ENCODE assay signal across 20 cellular contexts in genomic region chr5:29896651-29897050, GRCh38.
DNase-seq lines count a peak whose midpoint lies in the region; ATAC-seq, FAIRE-seq and TF ChIP-seq lines count a peak whose summit lies in the region.
"Had no signal": no experiment of that assay in that cellular context is flagged by ENCODE, and none has a peak within 500 bp of the region (broad histone marks: within the 10 kb centered on the region; RNA-seq: fewer than 3 reads in every experiment).

No MANE protein-coding gene starts in this region.

- CTCF ChIA-PET in A549 (lab: Yijun Ruan, JAX): no interaction called here

- no peak overlapping the region for H3K4me2 ChIP-seq in A549

- in situ Hi-C loops in SK-MEL-5 (cut with HindIII; ENCODE audit: low pct_unique_long_range_greater_than_20kb, low sequenced_read_pairs): no loop called here

- TF ChIP-seq CTCF in A549 (IDR thresholded peaks at IDR 0.05) (no peak), NB4 (IDR thresholded peaks at IDR 0.05; ENCODE audit: low read depth, low read length) (no peak), Peyer's patch (IDR thresholded peaks at IDR 0.05) (no peak), spleen (IDR thresholded peaks at IDR 0.05 in 8 of 11, conservative IDR thresholded peaks at IDR 0.05 in 3 of 11) (no peak)

- intact Hi-C loops in spleen (cut with DNase I; ENCODE audit: low total_unique reads): no loop called here

- POLR2A ChIA-PET in A549 (lab: Yijun Ruan, JAX): no interaction called here

- H3K9me3 ChIP-seq in A549 (no peaks in the 10 kb centered on the region), Peyer's patch (no peaks in the 10 kb centered on the region), spleen (peaks cover 0 to 8% (median 4%) of the 10 kb centered on the region in 8 donors)
- H3K9me3 ChIP-seq: MG63, SJSA1 had no signal

- H3K27ac ChIP-seq in A549 (no peak overlapping the region), Peyer's patch (no peak overlapping the region), spleen (no peak overlapping the region)
- H3K27ac ChIP-seq: SJSA1 had no signal

- ATAC-seq in A549: no peak
- ATAC-seq: T-cell had no signal

- H3K4me1 ChIP-seq in A549 (no peaks in the 10 kb centered on the region), Peyer's patch (no peaks in the 10 kb centered on the region), spleen (no peaks in the 10 kb centered on the region)
- H3K4me1 ChIP-seq: SJSA1 had no signal

- TF ChIP-seq RAD21 in A549 (conservative IDR thresholded peaks at IDR 0.05 in 1 of 2, IDR thresholded peaks at IDR 0.05 in 1 of 2): no peak

- no peak for TF ChIP-seq EP300 in A549 (IDR thresholded peaks at IDR 0.05)

- 3% methylated on average over 1 of the region's 1 CpG for WGBS in A549 (ENCODE audit: missing lambda C conversion rate)
- WGBS in spleen, 5 donors: 50 to 77% (median 69%) methylated on average over 1 of the region's 1 CpG

- H3K36me3 ChIP-seq in Peyer's patch (no peaks in the 10 kb centered on the region), spleen (no peaks in the 10 kb centered on the region)
- H3K36me3 ChIP-seq: MG63, SJSA1 had no signal

- DNase-seq in A549 (ENCODE audit: low read depth in 1 of 2, low spot score in 1 of 2) (no peak), HS-5 (ENCODE audit: low read depth) (peak; percentile 20), NB4 (ENCODE audit: low read depth) (peak; percentile 64), SK-MEL-5 (ENCODE audit: low read depth, low spot score) (peak; percentile 13), Peyer's patch (no peak), spleen (no peak), DMS79 (lab: John Stamatoyannopoulos, UW) (no peak)
- DNase-seq in stimulated activated CD4-positive, alpha-beta T cell treated with anti-CD3 and anti-CD28 coated beads, Interleukin-4, amount 100 ng/mL, for 4 hours: no peak
- DNase-seq: ACHN, GDM1, H7, HFFc6, MG63, NCI-H187, NCI-H2107, NCI-H510A treated with DMSO at 0.1 percent for 48 hours, NCI-H82, RPMI8226, T-cell had no signal

- H3K27me3 ChIP-seq in Peyer's patch (no peaks in the 10 kb centered on the region), spleen (replicated peaks in 1 of 7) (no peaks in the 10 kb centered on the region)
- H3K27me3 ChIP-seq: MG63, SJSA1 had no signal

- no peak for TF ChIP-seq POLR2A in A549 (IDR thresholded peaks at IDR 0.05; ENCODE audit: low read length)
- TF ChIP-seq POLR2A in NB4 (IDR thresholded peaks at IDR 0.05; ENCODE audit: extremely low read depth, insufficient read length): no peak
- no peak for TF ChIP-seq POLR2A in Peyer's patch (IDR thresholded peaks at IDR 0.05)
- TF ChIP-seq POLR2A in spleen (IDR thresholded peaks at IDR 0.05): no peak

- no peak overlapping the region for H3K4me3 ChIP-seq in A549
- no peak overlapping the region for H3K4me3 ChIP-seq in NB4 (ENCODE audit: low read depth, low read length)
- H3K4me3 ChIP-seq in Peyer's patch: no peak overlapping the region
- no peak overlapping the region for H3K4me3 ChIP-seq in spleen
- H3K4me3 ChIP-seq: MG63, SJSA1 had no signal

- FAIRE-seq in A549 (lab: Jason Lieb, UNC): no peak

TF ChIP-seq in A549, 52 proteins besides CTCF, POLR2A, EP300 and RAD21:
- no peak for TF ChIP-seq E2F6 (IDR thresholded peaks at IDR 0.05; ENCODE audit: borderline replicate concordance, low read depth)
- no peak for TF ChIP-seq TP53 (CRISPR knock-in tag; IDR thresholded peaks at IDR 0.05)
- no peak for TF ChIP-seq ZC3H11A (IDR thresholded peaks at IDR 0.05)
- TF ChIP-seq HOXA7 (CRISPR knock-in tag; IDR thresholded peaks at IDR 0.05): no peak
- TF ChIP-seq MAZ (IDR thresholded peaks at IDR 0.05; ENCODE audit: borderline replicate concordance, low read depth, low read length): no peak
- no peak for TF ChIP-seq FOSL2 (IDR thresholded peaks at IDR 0.05)
- peak; percentile 39; the same call in 1 of the 2 replicates for TF ChIP-seq FOSL2 (CRISPR knock-in tag; IDR thresholded peaks at IDR 0.05)
- TF ChIP-seq MYC (IDR thresholded peaks at IDR 0.05; ENCODE audit: borderline replicate concordance, low read length): no peak
- no peak for TF ChIP-seq NR3C1 (IDR thresholded peaks at IDR 0.05)

Comparison
In these comparisons a context has a peak if more than half of its experiments do, and no peak if none do; other contexts are left out.
1. DNase-seq: peak in HS-5 (single experiment), NB4 (single experiment) and SK-MEL-5 (single experiment); none in A549 (0 of 2), Peyer's patch (0 of 3), spleen (single experiment), stimulated activated CD4-positive, alpha-beta T cell treated with anti-CD3 and anti-CD28 coated beads, Interleukin-4, amount 100 ng/mL, for 4 hours (0 of 2) and DMS79 (single experiment).